Comparison of ENCODE assay signal across 17 cellular contexts in genomic region chr6:79005024-79005423, GRCh38.
"Had no signal": no experiment of that assay in that cellular context is flagged by ENCODE, and none has a peak within 500 bp of the region (broad histone marks: within the 10 kb centered on the region; RNA-seq: fewer than 3 reads in every experiment).

No MANE protein-coding gene starts in this region.

- H3K4me3 Mint-ChIP-seq: activated naive CD8-positive, alpha-beta T cell treated with anti-CD3 and anti-CD28 coated beads, Interleukin-2, amount 50 U/mL, for 24 hours; activated T-helper 17 cell treated with anti-CD3 and anti-CD28 coated beads, Interleukin-2, amount 50 U/mL, for 72 hours; memory B cell; naive thymus-derived CD8-positive, alpha-beta T cell; T-helper 2 cell treated with Interferon-gamma antibody and Interleukin-4, amounts not matched to agents 5 μg/mL and 100 μg/mL, for 36 hours had no signal

- H3K4me3 ChIP-seq: left lung, tibial nerve, uterus had no signal

- ATAC-seq: activated CD4-positive, CD25-positive, alpha-beta regulatory T cell treated with anti-CD3 and anti-CD28 coated beads, Interleukin-2, amount 50 U/mL, for 24 hours; activated naive CD8-positive, alpha-beta T cell treated with anti-CD3 and anti-CD28 coated beads, Interleukin-2, amount 50 U/mL, for 24 hours; activated T-helper 17 cell treated with anti-CD3 and anti-CD28 coated beads, Interleukin-2, amount 50 U/mL, for 72 hours; left lung; naive thymus-derived CD8-positive, alpha-beta T cell had no signal

- H3K27me3 ChIP-seq: left lung, neutrophil, tibial nerve, uterus had no signal

- H3K4me1 ChIP-seq: uterus had no signal

- H3K9me3 ChIP-seq: left lung, neutrophil, tibial nerve, uterus had no signal

- H3K27me3 Mint-ChIP-seq: activated naive CD8-positive, alpha-beta T cell treated with anti-CD3 and anti-CD28 coated beads, Interleukin-2, amount 50 U/mL, for 24 hours; activated T-helper 17 cell treated with anti-CD3 and anti-CD28 coated beads, Interleukin-2, amount 50 U/mL, for 72 hours; memory B cell; naive thymus-derived CD8-positive, alpha-beta T cell had no signal

- H3K27ac Mint-ChIP-seq: activated naive CD8-positive, alpha-beta T cell treated with anti-CD3 and anti-CD28 coated beads, Interleukin-2, amount 50 U/mL, for 24 hours; activated T-helper 17 cell treated with anti-CD3 and anti-CD28 coated beads, Interleukin-2, amount 50 U/mL, for 72 hours; memory B cell; T-helper 2 cell treated with Interferon-gamma antibody and Interleukin-4, amounts not matched to agents 5 μg/mL and 100 μg/mL, for 36 hours had no signal

- H3K36me3 ChIP-seq: uterus had no signal

- H3K27ac ChIP-seq: neutrophil, tibial nerve, uterus had no signal

- DNase-seq: activated CD4-positive, alpha-beta T cell treated with anti-CD3 and anti-CD28 coated beads, Interleukin-2, amount 50 U/mL, for 4 hours; activated naive CD4-positive, alpha-beta T cell treated with Interleukin-2 at 50 U/mL for 16 hours; activated naive CD8-positive, alpha-beta T cell treated with anti-CD3 and anti-CD28 coated beads, Interleukin-2, amount 50 U/mL, for 24 hours; central memory CD4-positive, alpha-beta T cell; effector memory CD4-positive, alpha-beta T cell; left lung; naive thymus-derived CD8-positive, alpha-beta T cell; posterior cingulate gyrus; stimulated activated CD4-positive, alpha-beta T cell treated with anti-CD3 and anti-CD28 coated beads, Interleukin-2, amount 100 ng/mL, for 48 hours; stimulated activated naive CD4-positive, alpha-beta T cell; uterus had no signal

- H3K4me1 Mint-ChIP-seq: activated T-helper 17 cell treated with anti-CD3 and anti-CD28 coated beads, Interleukin-2, amount 50 U/mL, for 72 hours; memory B cell had no signal

- H3K9me3 Mint-ChIP-seq: activated naive CD8-positive, alpha-beta T cell treated with anti-CD3 and anti-CD28 coated beads, Interleukin-2, amount 50 U/mL, for 24 hours; activated T-helper 17 cell treated with anti-CD3 and anti-CD28 coated beads, Interleukin-2, amount 50 U/mL, for 72 hours; memory B cell; naive thymus-derived CD8-positive, alpha-beta T cell; T-helper 2 cell treated with Interferon-gamma antibody and Interleukin-4, amounts not matched to agents 5 μg/mL and 100 μg/mL, for 36 hours had no signal
